Comparison of ENCODE assay signal across 8 cellular contexts in genomic region chr11:93234602-93235207, GRCh38. TPM values are rescaled to one million over a fixed set of nuclear protein-coding genes. Genes with fewer than 3 reads are reported as not detected.
DNase-seq lines count a peak whose midpoint lies in the region; ATAC-seq, FAIRE-seq and TF ChIP-seq lines count a peak whose summit lies in the region.

No MANE protein-coding gene starts in this region.

- no peaks in the 10 kb centered on the region for H3K27me3 ChIP-seq in SJCRH30

- peak; percentile 59 for DNase-seq in MV-4-11 (lab: John Stamatoyannopoulos, UW)
- peak; percentile 57 to 75 for DNase-seq in SJCRH30
- DNase-seq in activated naive CD4-positive, alpha-beta T cell treated with anti-CD3 and anti-CD28 coated beads, Interleukin-2, amount 10 ng/mL, durations not matched to agents 7 days and 5 days, result peak; percentile 79
- peak; percentile 54 to 90 (median 80) for DNase-seq in head of caudate nucleus
- peak; percentile 69 to 97 (median 86) for DNase-seq in posterior cingulate gyrus
- DNase-seq in urothelium cell line (ENCODE audit: low spot score), result peak; percentile 81

- ATAC-seq in HG02588 (IDR thresholded peaks at IDR 0.05; ENCODE audit: unreplicated experiment), result peak; percentile 98

- H3K27ac Mint-ChIP-seq in activated naive CD4-positive, alpha-beta T cell treated with anti-CD3 and anti-CD28 coated beads, Interleukin-2, amount 10 ng/mL, durations not matched to agents 7 days and 5 days, result no peak overlapping the region

- no peaks in the 10 kb centered on the region for H3K36me3 Mint-ChIP-seq in activated naive CD4-positive, alpha-beta T cell treated with anti-CD3 and anti-CD28 coated beads, Interleukin-2, amount 10 ng/mL, durations not matched to agents 7 days and 5 days

- no peaks in the 10 kb centered on the region for H3K9me3 ChIP-seq in SJCRH30 (replicated peaks)

- CTCF ChIA-PET in activated naive CD4-positive, alpha-beta T cell treated with anti-CD3 and anti-CD28 coated beads, Interleukin-2, amount 10 ng/mL, durations not matched to agents 7 days and 5 days (lab: Charles Lee), result interaction anchor here (0.6 to 4.6 kb wide), 14 partner anchors 9 to 549 kb away, joined by 3 to 62 read pairs (median 3); partner anchors contain the start of gene MED17

- no peaks in the 10 kb centered on the region for H3K36me3 ChIP-seq in SJCRH30

- peak; percentile 97 for FAIRE-seq in urothelium cell line (lab: Jason Lieb, UNC)

- peak; percentile 97 for TF ChIP-seq CTCF in GM12873 (IDR thresholded peaks at IDR 0.05; ENCODE audit: insufficient read depth, low read depth, low read length, missing control alignments)

- H3K27ac ChIP-seq in SJCRH30, result no peak overlapping the region

- H3K4me1 ChIP-seq in SJCRH30, result no peaks in the 10 kb centered on the region

- H3K27me3 Mint-ChIP-seq in activated naive CD4-positive, alpha-beta T cell treated with anti-CD3 and anti-CD28 coated beads, Interleukin-2, amount 10 ng/mL, durations not matched to agents 7 days and 5 days, result peaks cover 12% of the 10 kb centered on the region

- intact Hi-C loops in head of caudate nucleus (cut with DNase I) (loop anchor here (5.0 kb wide), 2 partner anchors 308 to 418 kb away; partner anchors contain the start of gene SMCO4), posterior cingulate gyrus (cut with DNase I) (loop anchor here (1.0 kb wide), 2 partner anchors 309 to 418 kb away; partner anchors contain the start of gene SMCO4)

- H3K4me1 Mint-ChIP-seq in activated naive CD4-positive, alpha-beta T cell treated with anti-CD3 and anti-CD28 coated beads, Interleukin-2, amount 10 ng/mL, durations not matched to agents 7 days and 5 days, result no peaks in the 10 kb centered on the region

- no peak overlapping the region for H3K4me3 Mint-ChIP-seq in activated naive CD4-positive, alpha-beta T cell treated with anti-CD3 and anti-CD28 coated beads, Interleukin-2, amount 10 ng/mL, durations not matched to agents 7 days and 5 days

- no peak overlapping the region for H3K4me3 ChIP-seq in SJCRH30

- H3K9me3 Mint-ChIP-seq in activated naive CD4-positive, alpha-beta T cell treated with anti-CD3 and anti-CD28 coated beads, Interleukin-2, amount 10 ng/mL, durations not matched to agents 7 days and 5 days, result no peaks in the 10 kb centered on the region

RNA-seq across cellular contexts. Expression of gene SLC36A4, which starts 36.9 kb away (rescaled TPM):
- total RNA-seq in SJCRH30 (2014; rRNA removed; shearing (Covaris generic)), result 12.3 and 19.8 TPM in 2 replicates
